ENCODE assay signal across 23 cellular contexts in genomic region chr3:113000691-113001090, GRCh38. TPM values are rescaled to one million over a fixed set of nuclear protein-coding genes. Genes with fewer than 3 reads are reported as not detected.
DNase-seq lines count a peak whose midpoint lies in the region; ATAC-seq and TF ChIP-seq lines count a peak whose summit lies in the region.
"Had no signal": no experiment of that assay in that cellular context is flagged by ENCODE, and none has a peak within 500 bp of the region (broad histone marks: within the 10 kb centered on the region; RNA-seq: fewer than 3 reads in every experiment).

No MANE protein-coding gene starts in this region.

- no peak for DNase-seq in activated naive CD4-positive, alpha-beta T cell (lab: John Stamatoyannopoulos, UW)
- DNase-seq in activated CD8-positive, alpha-beta T cell treated with anti-CD3 and anti-CD28 coated beads for 36 hours = no peak
- DNase-seq in iris pigment epithelial cell (ENCODE audit: low read depth) (peak; percentile 15), thyroid gland (no peak), HUDEP-2 (lab: John Stamatoyannopoulos, UW; ENCODE audit: unreplicated experiment in 76 of 76) (no peak), NCI-H2227 (lab: John Stamatoyannopoulos, UW; ENCODE audit: unreplicated experiment) (no peak), GM03348 (ENCODE audit: low spot score) (no peak)
- DNase-seq: caudate nucleus, head of caudate nucleus, left ventricle myocardium inferior, midbrain, MM.1S, NCI-H146, NCI-H526, sigmoid colon, testis had no signal

- peak overlapping the region; percentile 97 for H3K27ac Mint-ChIP-seq in activated naive CD4-positive, alpha-beta T cell treated with anti-CD3 and anti-CD28 coated beads, Interleukin-2, amount 50 U/mL, for 24 hours
- H3K27ac Mint-ChIP-seq in activated CD8-positive, alpha-beta T cell treated with anti-CD3 and anti-CD28 coated beads for 36 hours = peak overlapping the region; percentile 88
- H3K27ac Mint-ChIP-seq: neural progenitor cell had no signal

- peak overlapping the region; percentile 58 for H3K4me3 Mint-ChIP-seq in activated naive CD4-positive, alpha-beta T cell treated with anti-CD3 and anti-CD28 coated beads, Interleukin-2, amount 50 U/mL, for 24 hours
- no peak overlapping the region for H3K4me3 Mint-ChIP-seq in activated CD8-positive, alpha-beta T cell treated with anti-CD3 and anti-CD28 coated beads for 36 hours
- H3K4me3 Mint-ChIP-seq: neural progenitor cell; T-helper 2 cell treated with Interferon-gamma antibody and Interleukin-4, amounts not matched to agents 5 μg/mL and 100 μg/mL, for 36 hours had no signal

- no peak for ATAC-seq in activated CD8-positive, alpha-beta T cell treated with anti-CD3 and anti-CD28 coated beads for 36 hours

- peaks cover 3 to 14% of the 10 kb centered on the region in 2 donors for H3K4me1 ChIP-seq in thyroid gland
- H3K4me1 ChIP-seq: left ventricle myocardium inferior, neural progenitor cell, testis had no signal

- no peaks in the 10 kb centered on the region for H3K9me3 Mint-ChIP-seq in activated naive CD4-positive, alpha-beta T cell treated with anti-CD3 and anti-CD28 coated beads, Interleukin-2, amount 50 U/mL, for 24 hours
- H3K9me3 Mint-ChIP-seq in activated CD8-positive, alpha-beta T cell treated with anti-CD3 and anti-CD28 coated beads for 36 hours = no peaks in the 10 kb centered on the region
- H3K9me3 Mint-ChIP-seq: neural progenitor cell; T-helper 2 cell treated with Interferon-gamma antibody and Interleukin-4, amounts not matched to agents 5 μg/mL and 100 μg/mL, for 36 hours had no signal

- H3K9me3 ChIP-seq in thyroid gland = no peaks in the 10 kb centered on the region
- H3K9me3 ChIP-seq: HAP-1, left ventricle myocardium inferior, sigmoid colon, testis had no signal

- H3K4me1 Mint-ChIP-seq in activated naive CD4-positive, alpha-beta T cell treated with anti-CD3 and anti-CD28 coated beads, Interleukin-2, amount 50 U/mL, for 24 hours = peaks cover 79% of the 10 kb centered on the region
- H3K4me1 Mint-ChIP-seq in activated CD8-positive, alpha-beta T cell treated with anti-CD3 and anti-CD28 coated beads for 36 hours (ENCODE audit: low read depth) = peaks cover 54% of the 10 kb centered on the region
- H3K4me1 Mint-ChIP-seq: neural progenitor cell had no signal

- intact Hi-C loops in activated CD8-positive, alpha-beta T cell treated with anti-CD3 and anti-CD28 coated beads for 36 hours (cut with micrococcal nuclease) = no loop called here
- intact Hi-C loops in thyroid gland (cut with DNase I) = no loop called here

- H3K27me3 Mint-ChIP-seq in activated naive CD4-positive, alpha-beta T cell treated with anti-CD3 and anti-CD28 coated beads, Interleukin-2, amount 50 U/mL, for 24 hours = no peaks in the 10 kb centered on the region
- no peaks in the 10 kb centered on the region for H3K27me3 Mint-ChIP-seq in activated CD8-positive, alpha-beta T cell treated with anti-CD3 and anti-CD28 coated beads for 36 hours

- peaks cover 7 to 11% of the 10 kb centered on the region in 2 donors for H3K36me3 ChIP-seq in thyroid gland

- H3K4me3 ChIP-seq in thyroid gland (replicated peaks in 1 of 3) = no peak overlapping the region
- H3K4me3 ChIP-seq: HAP-1, left ventricle myocardium inferior, neural progenitor cell, sigmoid colon, testis had no signal

- H3K36me3 Mint-ChIP-seq in activated naive CD4-positive, alpha-beta T cell treated with anti-CD3 and anti-CD28 coated beads, Interleukin-2, amount 50 U/mL, for 24 hours = peaks cover 41% of the 10 kb centered on the region
- H3K36me3 Mint-ChIP-seq in activated CD8-positive, alpha-beta T cell treated with anti-CD3 and anti-CD28 coated beads for 36 hours (ENCODE audit: low read depth) = peaks cover 61% of the 10 kb centered on the region

- CTCF ChIA-PET in activated CD8-positive, alpha-beta T cell treated with anti-CD3 and anti-CD28 coated beads for 36 hours (lab: Charles Lee) = interaction anchor here (0.7 to 2.2 kb wide), 6 partner anchors 9 to 358 kb away, joined by 3 to 11 read pairs (median 6); no protein-coding TSS in a partner anchor

- H3K27me3 ChIP-seq in thyroid gland = no peaks in the 10 kb centered on the region
- H3K27me3 ChIP-seq: neural progenitor cell, sigmoid colon, testis had no signal

- no peak for TF ChIP-seq CTCF in activated CD8-positive, alpha-beta T cell treated with anti-CD3 and anti-CD28 coated beads for 36 hours (IDR thresholded peaks at IDR 0.05)
- no peak for TF ChIP-seq CTCF in thyroid gland (IDR thresholded peaks at IDR 0.05)

- peak overlapping the region; percentile 18 to 48 (median 46) for H3K27ac ChIP-seq in thyroid gland
- H3K27ac ChIP-seq: epithelial cell of prostate, left ventricle myocardium inferior, neural progenitor cell, testis, VCaP had no signal

- TF ChIP-seq POLR2A in thyroid gland (IDR thresholded peaks at IDR 0.05) = no peak

- POLR2A ChIA-PET in activated CD8-positive, alpha-beta T cell treated with anti-CD3 and anti-CD28 coated beads for 36 hours (lab: Charles Lee) = interaction anchor here (1.6 to 1.9 kb wide), 2 partner anchors 10 to 19 kb away, joined by 6 to 11 read pairs; partner anchors contain the start of gene GTPBP8

- WGBS in thyroid gland, 2 donors = 59 to 64% methylated on average over 4 of the region's 4 CpGs

RNA-seq across cellular contexts. Expression of gene GTPBP8, which starts 9.9 kb away (rescaled TPM):
- total RNA-seq in activated CD8-positive, alpha-beta T cell treated with anti-CD3 and anti-CD28 coated beads for 36 hours = 10 to 100 TPM; 24.7 to 28.0 TPM
- 10 to 100 TPM; 23.5 to 50.1 (median 32.9) TPM for total RNA-seq in thyroid gland

RNA-seq across cellular contexts. Expression of gene CD200R1, which starts 25.8 kb away (rescaled TPM):
- 1 to 10 TPM; 1.4 to 1.8 TPM for total RNA-seq in activated CD8-positive, alpha-beta T cell treated with anti-CD3 and anti-CD28 coated beads for 36 hours
- total RNA-seq in thyroid gland = 1 to 10 TPM in 2 of 4 donors, under 1 TPM in 2; 0.75 to 2.1 (median 0.99) TPM
- total RNA-seq: SK-MEL-5 had no signal
